ENCODE assay signal across 8 cellular contexts in the genomic region with DNA sequence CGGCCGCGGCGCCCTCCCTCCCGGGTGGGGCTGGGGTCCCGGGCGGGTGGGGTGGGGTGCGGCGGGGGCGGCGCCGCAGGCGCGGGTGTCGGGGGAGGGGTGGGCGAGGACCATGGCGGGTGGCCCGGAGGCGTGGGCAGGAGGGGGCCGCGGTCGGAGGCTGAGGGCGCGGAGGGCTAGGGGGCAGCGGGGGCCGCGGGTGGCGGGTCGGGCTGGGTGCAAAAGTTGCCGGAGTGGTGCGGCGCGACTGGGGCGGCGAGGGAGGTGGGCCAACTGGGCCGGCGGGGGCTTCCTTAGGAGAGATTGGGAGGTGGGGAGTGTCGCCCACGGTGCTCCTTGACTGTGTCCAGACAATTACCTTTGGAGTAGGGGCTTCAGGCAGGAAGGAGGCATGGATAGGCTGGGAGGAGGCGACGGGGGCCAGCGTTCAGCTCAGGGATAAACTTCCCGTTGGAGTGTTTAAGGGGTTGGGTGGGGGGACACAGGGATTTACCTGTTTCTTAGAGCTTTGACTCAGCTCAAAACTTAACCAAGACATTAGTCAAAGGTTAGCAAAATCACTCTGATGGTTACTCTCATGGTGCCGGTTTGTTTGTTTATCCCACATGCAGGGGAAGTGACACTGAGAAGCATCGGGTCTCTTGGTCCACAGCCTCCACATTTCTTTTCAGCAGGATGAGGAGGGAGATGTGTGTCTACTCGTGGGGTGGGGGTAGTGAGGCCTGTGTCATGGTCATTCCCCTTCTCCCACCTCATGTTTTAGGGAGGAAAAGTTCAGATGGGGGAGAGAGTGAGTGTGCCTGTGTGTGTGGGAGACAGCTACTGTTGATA. TPM values are rescaled to one million over a fixed set of nuclear protein-coding genes. Genes with fewer than 3 reads are reported as not detected.
A peak's percentile ranks its signal among the peaks of the same experiment; 100 is the strongest.
DNase-seq lines count a peak whose midpoint lies in the region; ATAC-seq, FAIRE-seq and TF ChIP-seq lines count a peak whose summit lies in the region.

No MANE protein-coding gene starts in this region.

- no peaks in the 10 kb centered on the region for H3K36me3 ChIP-seq in brain microvascular endothelial cell (replicated peaks)
- H3K36me3 ChIP-seq in small intestine (ENCODE audit: control insufficient read depth in 2 of 2, insufficient read depth in 2 of 2, low read length in 2 of 2) = no peaks in the 10 kb centered on the region

- H3K4me3 ChIP-seq in brain microvascular endothelial cell (ENCODE audit: low read depth, low read length) (peak overlapping the region; percentile 82), small intestine (ENCODE audit: low read depth in 1 of 2, low read length in 2 of 2) (peak overlapping the region; percentile 93 to 96)

- H3K27ac ChIP-seq in C4-2B = peak overlapping the region; percentile 91
- H3K27ac ChIP-seq in brain microvascular endothelial cell = peak overlapping the region; percentile 77
- H3K27ac ChIP-seq in small intestine (ENCODE audit: low read depth in 1 of 2, low read length in 1 of 2) = peak overlapping the region; percentile 98 to 99

- H3K27me3 ChIP-seq in brain microvascular endothelial cell (replicated peaks) (no peaks in the 10 kb centered on the region), small intestine (ENCODE audit: control insufficient read depth in 2 of 2, insufficient read depth in 2 of 2, low read length in 2 of 2) (no peaks in the 10 kb centered on the region)

- DNase-seq in T-helper 22 cell (ENCODE audit: low read depth) (peak; percentile 13), brain microvascular endothelial cell (peak; percentile 25), immature natural killer cell (peak; percentile 46 to 50 (median 49)), small intestine (peak; percentile 51), COLO829 (ENCODE audit: low spot score) (no peak)

- H3K4me1 ChIP-seq in small intestine (ENCODE audit: control insufficient read depth in 2 of 2, insufficient read depth in 1 of 2, low read depth in 1 of 2, low read length in 1 of 2) = peaks cover 3% of the 10 kb centered on the region in 2 donors

- H3K9me3 Mint-ChIP-seq in immature natural killer cell = no peaks in the 10 kb centered on the region

- peak overlapping the region; percentile 90 to 98 (median 95) for H3K27ac Mint-ChIP-seq in immature natural killer cell

- H3K27me3 Mint-ChIP-seq in immature natural killer cell (ENCODE audit: low read depth in 3 of 3) = peaks cover 7 to 13% (median 8%) of the 10 kb centered on the region in 3 donors

- TF ChIP-seq CTCF in C4-2B (conservative IDR thresholded peaks at IDR 0.05) (0 out of 2 replicates have a peak, but pooled peaks have one; percentile 3), brain microvascular endothelial cell (IDR thresholded peaks at IDR 0.05; ENCODE audit: low read depth, low read length, missing control alignments) (no peak)

- no peaks in the 10 kb centered on the region for H3K9me3 ChIP-seq in small intestine (ENCODE audit: control insufficient read depth, low read depth)

- WGBS in small intestine, 3 donors = 0 to 1% (median 1%) methylated on average over 25 to 46 of the region's 46 CpGs

- no peak for FAIRE-seq in small intestine (lab: Jason Lieb, UNC)

- in situ Hi-C loops in brain microvascular endothelial cell (cut with HindIII; ENCODE audit: low pct_ligation_motif_present, low sequenced_read_pairs) = no loop called here

- ATAC-seq in GM19438 (IDR thresholded peaks at IDR 0.05; ENCODE audit: low read depth, unreplicated experiment) (peak; percentile 22), HG03558 (IDR thresholded peaks at IDR 0.05; ENCODE audit: extremely low read depth, unreplicated experiment) (peak; percentile 16)

- H3K4me1 Mint-ChIP-seq in immature natural killer cell = peaks cover 59 to 66% of the 10 kb centered on the region in 2 donors

- peak overlapping the region; percentile 94 to 97 (median 94) for H3K4me3 Mint-ChIP-seq in immature natural killer cell

- H3K36me3 Mint-ChIP-seq in immature natural killer cell = no peaks in the 10 kb centered on the region

RNA-seq across cellular contexts. Expression of gene CSNK1G3, which starts 0.9 kb away (rescaled TPM):
- polyA plus RNA-seq in immature natural killer cell = 10 to 100 TPM; 28.7 to 44.9 (median 36.2) TPM
- 10 to 100 TPM; 16.7 to 21.5 (median 18.9) TPM for polyA plus RNA-seq in small intestine
